8 cellular contexts compared by ENCODE assay signal in genomic region chr7:73557397-73558257, GRCh38. TPM values are rescaled to one million over a fixed set of nuclear protein-coding genes. Genes with fewer than 3 reads are reported as not detected.
A peak's percentile ranks its signal among the peaks of the same experiment; 100 is the strongest.
DNase-seq lines count a peak whose midpoint lies in the region; ATAC-seq and TF ChIP-seq lines count a peak whose summit lies in the region.

TSS of gene BCL7B (minus strand) at chr7:73557690. CDS start at chr7:73557578, 112 bp downstream.

- H3K9me3 ChIP-seq in adrenal gland (replicated peaks in 1 of 3) (no peaks in the 10 kb centered on the region), upper lobe of right lung (no peaks in the 10 kb centered on the region)

- H3K27ac ChIP-seq in adrenal gland (peak within 1 kb of the TSS; percentile 97 to 100 (median 99)), upper lobe of right lung (peak within 1 kb of the TSS; percentile 97)

- H3K4me1 ChIP-seq in adrenal gland (replicated peaks in 1 of 2) (peaks cover 16 to 33% of the 10 kb centered on the region in 2 donors), upper lobe of right lung (peaks cover 19% of the 10 kb centered on the region)

- TF ChIP-seq CTCF in adrenal gland (IDR thresholded peaks at IDR 0.05) (no peak), progenitor cell of endocrine pancreas (IDR thresholded peaks at IDR 0.05; ENCODE audit: unreplicated experiment) (no peak), upper lobe of right lung (IDR thresholded peaks at IDR 0.05) (no peak)

- H3K4me3 Mint-ChIP-seq in progenitor cell of endocrine pancreas (ENCODE audit: low read depth): peak within 1 kb of the TSS; percentile 87

- ATAC-seq in GM21786 (IDR thresholded peaks at IDR 0.05; ENCODE audit: unreplicated experiment) (peak; percentile 31), left cardiac atrium (peak; percentile 68 to 82), upper lobe of right lung (peak; percentile 83)

- H3K4me3 ChIP-seq in adrenal gland (peak within 1 kb of the TSS in 3 of 4 donors; percentile 36 to 99 (median 56)), upper lobe of right lung (peak within 1 kb of the TSS; percentile 89)

- intact Hi-C loops in adrenal gland (cut with DNase I) (no loop called here), left cardiac atrium (cut with DNase I) (no loop called here), upper lobe of right lung (cut with DNase I) (no loop called here)

- H3K9me3 Mint-ChIP-seq in progenitor cell of endocrine pancreas (ENCODE audit: low read depth): no peaks in the 10 kb centered on the region

- 4 to 26% (median 15%) methylated on average over 11 to 83 of the region's 83 CpGs for WGBS in adrenal gland, 4 donors

- H3K36me3 Mint-ChIP-seq in progenitor cell of endocrine pancreas (ENCODE audit: insufficient read depth): peaks cover 3% of the 10 kb centered on the region

- H3K36me3 ChIP-seq in adrenal gland (replicated peaks in 1 of 2) (peaks cover 0 to 9% of the 10 kb centered on the region in 2 donors), upper lobe of right lung (peaks cover 20% of the 10 kb centered on the region)

- H3K4me1 Mint-ChIP-seq in progenitor cell of endocrine pancreas (ENCODE audit: low read depth): peaks cover 18% of the 10 kb centered on the region

- H3K27ac Mint-ChIP-seq in progenitor cell of endocrine pancreas: peak within 1 kb of the TSS; percentile 97

- H3K27me3 Mint-ChIP-seq in progenitor cell of endocrine pancreas: peaks cover 8% of the 10 kb centered on the region

- peak; percentile 54 to 79 for TF ChIP-seq POLR2A in adrenal gland (IDR thresholded peaks at IDR 0.05)

- DNase-seq in ELF-1 (ENCODE audit: low read depth, low spot score): peak; percentile 84
- DNase-seq in LHCN-M2 (ENCODE audit: low read depth): peak; percentile 65
- peak; percentile 64 for DNase-seq in T follicular helper cell (ENCODE audit: low read depth)
- peak; percentile 61 to 78 (median 69) for DNase-seq in adrenal gland
- DNase-seq in left cardiac atrium: peak; percentile 78
- DNase-seq in progenitor cell of endocrine pancreas (ENCODE audit: low spot score, unreplicated experiment): peak; percentile 62
- peak; percentile 91 for DNase-seq in upper lobe of right lung

- H3K27me3 ChIP-seq in adrenal gland: no peaks in the 10 kb centered on the region
- H3K27me3 ChIP-seq in upper lobe of right lung: no peaks in the 10 kb centered on the region

RNA-seq across cellular contexts. Expression of gene BCL7B, which starts in this region (rescaled TPM):
- total RNA-seq in LHCN-M2 (2014; rRNA removed): 67.7 and 71.0 TPM in 2 replicates
- 61.6 TPM for polyA plus RNA-seq in LHCN-M2 (2012)
- total RNA-seq in adrenal gland: 10 to 100 TPM; 48.7 to 97.9 (median 66.6) TPM
- polyA plus RNA-seq in adrenal gland: 10 to 100 TPM; 76.1 to 87.2 (median 77.7) TPM
- total RNA-seq in left cardiac atrium: 10 to 100 TPM; 60.7 to 73.0 TPM
- 37.8 and 46.1 TPM in 2 replicates for total RNA-seq in progenitor cell of endocrine pancreas
- 71.8 TPM for total RNA-seq in upper lobe of right lung

Comparison
In these comparisons a context has a peak if more than half of its experiments do, and no peak if none do; other contexts are left out.
1. Peak in every context shown above with its lines: DNase-seq, ATAC-seq, H3K4me3 ChIP-seq and H3K27ac ChIP-seq.
2. ATAC-seq: peak in every context shown above with its lines; median percentile 83 in upper lobe of right lung; 75 in left cardiac atrium; 31 in GM21786.